Comparison of ENCODE assay signal across 8 cellular contexts in genomic region chr19:35936738-35937268, GRCh38. TPM values are rescaled to one million over a fixed set of nuclear protein-coding genes. Genes with fewer than 3 reads are reported as not detected.
DNase-seq lines count a peak whose midpoint lies in the region; ATAC-seq, FAIRE-seq and TF ChIP-seq lines count a peak whose summit lies in the region.

No MANE protein-coding gene starts in this region.

- no peak for DNase-seq in Caco-2
- no peak for DNase-seq in endothelial cell of umbilical vein (ENCODE audit: low read depth, low spot score)
- no peak for DNase-seq in osteocyte (ENCODE audit: extremely low spot score, unreplicated experiment)
- DNase-seq in islet precursor cell = no peak
- DNase-seq in HuH-7 (ENCODE audit: low spot score) = no peak
- DNase-seq in posterior cingulate gyrus = no peak

- dilution Hi-C loops in endothelial cell of umbilical vein (cut with MboI; ENCODE audit: extremely low pct_ligation_motif_present, low sequenced_read_pairs) = no loop called here

- H3K27me3 Mint-ChIP-seq in Caco-2 (ENCODE audit: insufficient read depth, unreplicated experiment) (no peaks in the 10 kb centered on the region), osteocyte (ENCODE audit: unreplicated experiment) (no peaks in the 10 kb centered on the region)

- intact Hi-C loops in Caco-2 (cut with micrococcal nuclease; ENCODE audit: unreplicated experiment) = no loop called here
- intact Hi-C loops in endothelial cell of umbilical vein (cut with micrococcal nuclease) = no loop called here
- intact Hi-C loops in posterior cingulate gyrus (cut with DNase I) = loop anchor here (10.0 kb wide), 1 partner anchor 162 kb away; the partner anchor contains the start of gene ARHGAP33

- TF ChIP-seq POLR2A in endothelial cell of umbilical vein (IDR thresholded peaks at IDR 0.05; ENCODE audit: low read depth, low read length) = no peak

- H3K9me3 ChIP-seq in Caco-2 (no peaks in the 10 kb centered on the region), OCI-LY3 (ENCODE audit: insufficient read depth, low read length) (no peaks in the 10 kb centered on the region), endothelial cell of umbilical vein (replicated peaks; ENCODE audit: control insufficient read depth, insufficient read depth, low read length) (no peaks in the 10 kb centered on the region)

- ATAC-seq in HG02678 (IDR thresholded peaks at IDR 0.05; ENCODE audit: unreplicated experiment) = no peak

- H3K27me3 ChIP-seq in Caco-2 (replicated peaks; ENCODE audit: control insufficient read depth, insufficient read depth, low read length) (no peaks in the 10 kb centered on the region), OCI-LY3 (ENCODE audit: low read depth, low read length) (no peaks in the 10 kb centered on the region), endothelial cell of umbilical vein (ENCODE audit: control insufficient read depth in 2 of 2, insufficient read depth in 2 of 2, low read length in 2 of 2) (no peaks in the 10 kb centered on the region)

- CTCF ChIA-PET in Caco-2 (lab: Charles Lee) = no interaction called here
- CTCF ChIA-PET in endothelial cell of umbilical vein (lab: Charles Lee) = no interaction called here

- H3K4me3 Mint-ChIP-seq in Caco-2 (ENCODE audit: unreplicated experiment) (peak overlapping the region; percentile 68), osteocyte (ENCODE audit: unreplicated experiment) (peak overlapping the region; percentile 71)

- H3K36me3 Mint-ChIP-seq in Caco-2 (ENCODE audit: insufficient read depth, unreplicated experiment) = peaks cover under 1% of the 10 kb centered on the region
- peaks cover 5% of the 10 kb centered on the region for H3K36me3 Mint-ChIP-seq in osteocyte (ENCODE audit: unreplicated experiment)

- H3K79me2 ChIP-seq in OCI-LY3 (ENCODE audit: low read length) (peaks cover 10% of the 10 kb centered on the region; the same call in 1 of the 2 replicates), endothelial cell of umbilical vein (ENCODE audit: control insufficient read depth, insufficient read depth, low read length) (no peaks in the 10 kb centered on the region)

- H3K27ac ChIP-seq in OCI-LY3 (ENCODE audit: low read length) = no peak overlapping the region
- no peak overlapping the region for H3K27ac ChIP-seq in endothelial cell of umbilical vein (ENCODE audit: insufficient read depth, low read depth, low read length)

- H3K36me3 ChIP-seq in Caco-2 (ENCODE audit: control insufficient read depth, insufficient read depth, low read length) = no peaks in the 10 kb centered on the region
- peaks cover 3% of the 10 kb centered on the region for H3K36me3 ChIP-seq in OCI-LY3 (replicated peaks; ENCODE audit: low read depth, low read length)
- H3K36me3 ChIP-seq in endothelial cell of umbilical vein (ENCODE audit: control insufficient read depth in 2 of 2, extremely low read depth in 1 of 2, insufficient read depth in 2 of 2, low read length in 2 of 2) = no peaks in the 10 kb centered on the region

- POLR2A ChIA-PET in Caco-2 (lab: Charles Lee) = no interaction called here
- POLR2A ChIA-PET in endothelial cell of umbilical vein (lab: Charles Lee) = no interaction called here

- peak overlapping the region; percentile 100 for H3K4me2 ChIP-seq in OCI-LY3 (ENCODE audit: low read length)
- peak overlapping the region; percentile 90 for H3K4me2 ChIP-seq in endothelial cell of umbilical vein (ENCODE audit: insufficient read depth, low read length)

- H3K9me1 ChIP-seq in endothelial cell of umbilical vein (replicated peaks; ENCODE audit: control insufficient read depth, extremely low read depth, insufficient read depth, low read length) = no peaks in the 10 kb centered on the region

- FAIRE-seq in endothelial cell of umbilical vein (lab: Jason Lieb, UNC) = no peak

- H2AFZ ChIP-seq in OCI-LY3 (ENCODE audit: low read depth, low read length) (0 out of 2 replicates have a peak overlapping the region, but pooled peaks have one; percentile 12), endothelial cell of umbilical vein (ENCODE audit: low read depth, low read length) (peak overlapping the region; percentile 35)

- H3K4me1 Mint-ChIP-seq in Caco-2 (ENCODE audit: low read depth, unreplicated experiment) (peaks cover 29% of the 10 kb centered on the region), osteocyte (ENCODE audit: unreplicated experiment) (peaks cover 32% of the 10 kb centered on the region)

- H3K9me3 Mint-ChIP-seq in Caco-2 (ENCODE audit: unreplicated experiment) = no peaks in the 10 kb centered on the region
- H3K9me3 Mint-ChIP-seq in osteocyte (ENCODE audit: unreplicated experiment) = no peaks in the 10 kb centered on the region

- TF ChIP-seq CTCF in Caco-2 (IDR thresholded peaks at IDR 0.05; ENCODE audit: insufficient read depth in 1 of 2, low read depth in 1 of 2, low read length in 1 of 2, severe bottlenecking in 1 of 2, unreplicated experiment in 1 of 2) = no peak
- no peak for TF ChIP-seq CTCF in OCI-LY3 (IDR thresholded peaks at IDR 0.05; ENCODE audit: low read depth, low read length)
- no peak for TF ChIP-seq CTCF in endothelial cell of umbilical vein (IDR thresholded peaks at IDR 0.05; ENCODE audit: extremely low read depth in 1 of 2, insufficient read depth in 1 of 2, low read depth in 1 of 2, low read length in 2 of 2)
- no peak for TF ChIP-seq CTCF in osteocyte (IDR thresholded peaks at IDR 0.05)

- H3K4me1 ChIP-seq in Caco-2 (peaks cover 18% of the 10 kb centered on the region), OCI-LY3 (ENCODE audit: low read length) (peaks cover 26% of the 10 kb centered on the region), endothelial cell of umbilical vein (ENCODE audit: control insufficient read depth, extremely low read depth, insufficient read depth, low read length) (peaks cover 22% of the 10 kb centered on the region)

- H3K9ac ChIP-seq in OCI-LY3 (ENCODE audit: low read length) (peak overlapping the region; percentile 92), endothelial cell of umbilical vein (replicated peaks; ENCODE audit: extremely low read depth, insufficient read depth, low read length) (peak overlapping the region; percentile 48)

- H3K4me3 ChIP-seq in Caco-2 (ENCODE audit: low read depth, low read length) (peak overlapping the region; percentile 75), OCI-LY3 (ENCODE audit: low read length) (peak overlapping the region; percentile 96), endothelial cell of umbilical vein (replicated peaks in 1 of 3; ENCODE audit: insufficient read depth in 1 of 3, low read depth in 1 of 3, low read length in 3 of 3) (peak overlapping the region; percentile 56 to 87 (median 58))

- peaks cover 2% of the 10 kb centered on the region; the same call in 1 of the 2 replicates for H4K20me1 ChIP-seq in OCI-LY3 (ENCODE audit: insufficient read depth, low read length)
- H4K20me1 ChIP-seq in endothelial cell of umbilical vein (replicated peaks; ENCODE audit: control insufficient read depth, extremely low read depth, insufficient read depth, low read length) = no peaks in the 10 kb centered on the region

- TSS peak; percentile 58 for BruUV-seq in Caco-2 (replicated peaks; lab: Mats Ljungman, UMichigan)
- BruUV-seq in endothelial cell of umbilical vein (replicated peaks; lab: Mats Ljungman, UMichigan) = TSS peak; percentile 61

- H3K27ac Mint-ChIP-seq in Caco-2 (ENCODE audit: unreplicated experiment) (no peak overlapping the region), osteocyte (ENCODE audit: unreplicated experiment) (peak overlapping the region; percentile 27)

RNA-seq across cellular contexts. Expression of gene LRFN3, which starts 0.6 kb away (rescaled TPM):
- total RNA-seq in Caco-2 (2022) (10.2 and 12.4 TPM in 2 replicates), endothelial cell of umbilical vein (15.9 and 17.3 TPM in 2 replicates), osteocyte (24.3 and 25.0 TPM in 2 replicates)
- 4.1 and 5.8 TPM in 2 replicates for polyA plus RNA-seq in endothelial cell of umbilical vein
- 3.7 and 5.5 TPM in 2 replicates for polyA plus RNA-seq in endothelial cell of umbilical vein (2011; cell fraction: cytosol; rRNA removed)
- polyA plus RNA-seq in endothelial cell of umbilical vein (2011; cell fraction: nucleus; rRNA removed) = 1.9 and 2.2 TPM in 2 replicates
- 10.0 and 16.3 TPM in 2 replicates for polyA plus RNA-seq in endothelial cell of umbilical vein (2012)
- 2.5 and 3.5 TPM in 2 replicates for polyA minus RNA-seq in endothelial cell of umbilical vein
- 2.8 TPM for polyA minus RNA-seq in endothelial cell of umbilical vein (2011; cell fraction: cytosol; rRNA and poly(A)+ RNA removed)
- polyA minus RNA-seq in endothelial cell of umbilical vein (2011; cell fraction: nucleus; rRNA and poly(A)+ RNA removed) = 1.0 and 2.2 TPM in 2 replicates

RNA-seq across cellular contexts. Expression of gene TYROBP, which starts 28.7 kb away (rescaled TPM):
- total RNA-seq in Caco-2 (2022) (not detected in 2 replicates), endothelial cell of umbilical vein (not detected in 2 replicates), osteocyte (not detected in 2 replicates)
- not detected in 2 replicates for polyA plus RNA-seq in endothelial cell of umbilical vein
- not detected in 2 replicates for polyA plus RNA-seq in endothelial cell of umbilical vein (2011; cell fraction: cytosol; rRNA removed)
- not detected in 2 replicates for polyA plus RNA-seq in endothelial cell of umbilical vein (2011; cell fraction: nucleus; rRNA removed)
- not detected in 2 replicates for polyA plus RNA-seq in endothelial cell of umbilical vein (2012)
- not detected in 2 replicates for polyA minus RNA-seq in endothelial cell of umbilical vein
- polyA minus RNA-seq in endothelial cell of umbilical vein (2011; cell fraction: cytosol; rRNA and poly(A)+ RNA removed) = not detected
- not detected in 2 replicates for polyA minus RNA-seq in endothelial cell of umbilical vein (2011; cell fraction: nucleus; rRNA and poly(A)+ RNA removed)

RNA-seq across cellular contexts. Expression of gene HCST, which starts 34.5 kb away (rescaled TPM):
- not detected in 2 replicates for total RNA-seq in Caco-2 (2022)
- not detected in 2 replicates for total RNA-seq in endothelial cell of umbilical vein
- polyA plus RNA-seq in endothelial cell of umbilical vein = not detected in 2 replicates
- polyA plus RNA-seq in endothelial cell of umbilical vein (2011; cell fraction: cytosol; rRNA removed) = not detected in 2 replicates
- not detected in 2 replicates for polyA plus RNA-seq in endothelial cell of umbilical vein (2011; cell fraction: nucleus; rRNA removed)
- polyA plus RNA-seq in endothelial cell of umbilical vein (2012) = not detected in 2 replicates
- polyA minus RNA-seq in endothelial cell of umbilical vein = not detected in 2 replicates
- 1.7 TPM for polyA minus RNA-seq in endothelial cell of umbilical vein (2011; cell fraction: cytosol; rRNA and poly(A)+ RNA removed)
- not detected in 2 replicates for polyA minus RNA-seq in endothelial cell of umbilical vein (2011; cell fraction: nucleus; rRNA and poly(A)+ RNA removed)
- 0.81 and 0.97 TPM in 2 replicates for total RNA-seq in osteocyte

RNA-seq across cellular contexts. Expression of gene NFKBID, which starts 36.5 kb away (rescaled TPM):
- total RNA-seq in Caco-2 (2022) (8.0 and 10.5 TPM in 2 replicates), endothelial cell of umbilical vein (7.6 and 8.7 TPM in 2 replicates), osteocyte (6.2 and 6.8 TPM in 2 replicates)
- 5.5 and 6.7 TPM in 2 replicates for polyA plus RNA-seq in endothelial cell of umbilical vein
- polyA plus RNA-seq in endothelial cell of umbilical vein (2011; cell fraction: cytosol; rRNA removed) = 1.0 and 1.8 TPM in 2 replicates
- polyA plus RNA-seq in endothelial cell of umbilical vein (2011; cell fraction: nucleus; rRNA removed) = 14.9 and 18.6 TPM in 2 replicates
- 2.1 and 3.1 TPM in 2 replicates for polyA plus RNA-seq in endothelial cell of umbilical vein (2012)
- polyA minus RNA-seq in endothelial cell of umbilical vein = 5.7 and 7.1 TPM in 2 replicates
- polyA minus RNA-seq in endothelial cell of umbilical vein (2011; cell fraction: cytosol; rRNA and poly(A)+ RNA removed) = 6.7 TPM
- 4.8 and 5.4 TPM in 2 replicates for polyA minus RNA-seq in endothelial cell of umbilical vein (2011; cell fraction: nucleus; rRNA and poly(A)+ RNA removed)

RNA-seq across cellular contexts. Expression of gene SDHAF1, which starts 58.2 kb away (rescaled TPM):
- total RNA-seq in Caco-2 (2022) = 26.2 and 28.1 TPM in 2 replicates
- total RNA-seq in endothelial cell of umbilical vein = 8.4 and 10.3 TPM in 2 replicates
- 16.2 and 16.5 TPM in 2 replicates for polyA plus RNA-seq in endothelial cell of umbilical vein
- 8.4 and 10.6 TPM in 2 replicates for polyA plus RNA-seq in endothelial cell of umbilical vein (2011; cell fraction: cytosol; rRNA removed)
- 3.8 and 4.7 TPM in 2 replicates for polyA plus RNA-seq in endothelial cell of umbilical vein (2011; cell fraction: nucleus; rRNA removed)
- 5.4 and 7.3 TPM in 2 replicates for polyA plus RNA-seq in endothelial cell of umbilical vein (2012)
- 2.6 and 3.8 TPM in 2 replicates for polyA minus RNA-seq in endothelial cell of umbilical vein
- polyA minus RNA-seq in endothelial cell of umbilical vein (2011; cell fraction: cytosol; rRNA and poly(A)+ RNA removed) = 6.9 TPM
- 0.82 and 1.1 TPM in 2 replicates for polyA minus RNA-seq in endothelial cell of umbilical vein (2011; cell fraction: nucleus; rRNA and poly(A)+ RNA removed)
- total RNA-seq in osteocyte = 15.4 and 15.5 TPM in 2 replicates
